8 cellular contexts compared by ENCODE assay signal in the genomic region with DNA sequence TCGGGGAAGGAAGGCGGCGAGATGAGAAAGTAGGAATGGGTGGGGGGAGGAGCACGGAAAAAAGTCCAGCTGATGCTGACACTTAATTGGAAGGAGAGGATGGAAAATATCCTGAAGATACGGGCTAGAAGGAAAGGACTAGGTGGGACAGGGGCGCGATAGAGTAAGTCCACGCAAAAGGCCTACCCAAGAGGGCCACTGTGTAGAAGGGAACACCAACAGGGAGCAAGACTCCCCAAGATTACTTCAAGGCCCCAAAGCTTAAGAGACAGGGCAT. TPM values are rescaled to one million over a fixed set of nuclear protein-coding genes. Genes with fewer than 3 reads are reported as not detected.
DNase-seq lines count a peak whose midpoint lies in the region; ATAC-seq and TF ChIP-seq lines count a peak whose summit lies in the region.

No MANE protein-coding gene starts in this region.

- H3K9ac ChIP-seq in HCT116 (ENCODE audit: low read length) (peak overlapping the region; percentile 83), skeletal muscle satellite cell (ENCODE audit: low read depth, low read length) (peak overlapping the region; percentile 98)

- H3K4me3 ChIP-seq in HCT116 (replicated peaks in 1 of 2; ENCODE audit: low read depth in 1 of 2, low read length in 2 of 2) (peak overlapping the region; percentile 85 to 92), right cardiac atrium (ENCODE audit: low read length) (peak overlapping the region; percentile 96), skeletal muscle satellite cell (ENCODE audit: low read length) (peak overlapping the region; percentile 98)

- TF ChIP-seq POLR2A in HCT116 (IDR thresholded peaks at IDR 0.05; ENCODE audit: borderline replicate concordance, extremely low read depth, insufficient read depth, insufficient read length): no peak

- H3K27me3 ChIP-seq in HCT116 (ENCODE audit: insufficient read depth, low read length): no peaks in the 10 kb centered on the region
- no peaks in the 10 kb centered on the region for H3K27me3 ChIP-seq in right cardiac atrium (ENCODE audit: control insufficient read depth, insufficient read depth)
- no peaks in the 10 kb centered on the region for H3K27me3 ChIP-seq in skeletal muscle satellite cell (ENCODE audit: control insufficient read depth, insufficient read depth, low read length)

- no peaks in the 10 kb centered on the region for H3K9me3 Mint-ChIP-seq in activated T-helper 2 cell treated with anti-CD3 and anti-CD28 coated beads, Interferon-gamma antibody, Interleukin-2, Interleukin-4, amounts not matched to agents 10 μg/mL and 5 μg/mL and 100 μg/mL, durations not matched to agents 14 hours and 24 hours and 36 hours

- peak overlapping the region; percentile 99 for H3K4me3 Mint-ChIP-seq in activated T-helper 2 cell treated with anti-CD3 and anti-CD28 coated beads, Interferon-gamma antibody, Interleukin-2, Interleukin-4, amounts not matched to agents 10 μg/mL and 5 μg/mL and 100 μg/mL, durations not matched to agents 14 hours and 24 hours and 36 hours (ENCODE audit: low read depth)

- H3K9me3 ChIP-seq in HCT116 (ENCODE audit: control insufficient read depth in 1 of 2, insufficient read depth in 1 of 2, low read depth in 1 of 2, low read length in 2 of 2): no peaks in the 10 kb centered on the region
- no peaks in the 10 kb centered on the region for H3K9me3 ChIP-seq in right cardiac atrium (ENCODE audit: control insufficient read depth, low read length)
- H3K9me3 ChIP-seq in skeletal muscle satellite cell (replicated peaks; ENCODE audit: low read length): no peaks in the 10 kb centered on the region

- CTCF ChIA-PET in HCT116 (lab: Charles Lee): no interaction called here

- H2AFZ ChIP-seq in HCT116 (ENCODE audit: low read depth, low read length, poor library complexity, severe bottlenecking): no peak overlapping the region

- DNase-seq in AG20443 (ENCODE audit: low spot score) (peak; percentile 16), HCT116 (ENCODE audit: low read depth, low spot score) (no peak), right cardiac atrium (peak in 1 of 3 donors; percentile 14), NCI-H2081 (lab: John Stamatoyannopoulos, UW) (no peak), germinal center (ENCODE audit: low spot score) (no peak), NCI-H128 (lab: John Stamatoyannopoulos, UW; ENCODE audit: unreplicated experiment) (no peak)
- no peak for DNase-seq in activated T-helper 2 cell treated with anti-CD3 and anti-CD28 coated beads, Interferon-gamma antibody, Interleukin-2, Interleukin-4, amounts not matched to agents 10 μg/mL and 5 μg/mL and 100 μg/mL, durations not matched to agents 14 hours and 24 hours and 36 hours (ENCODE audit: low spot score)

- H3K4me2 ChIP-seq in HCT116 (ENCODE audit: low read length) (peak overlapping the region; percentile 87), skeletal muscle satellite cell (ENCODE audit: low read length) (peak overlapping the region; percentile 84)

- H3K79me2 ChIP-seq in HCT116 (ENCODE audit: insufficient read depth, low read length): peaks cover 62% of the 10 kb centered on the region

- intact Hi-C loops in HCT116 (cut with micrococcal nuclease) (no loop called here), right cardiac atrium (cut with DNase I) (no loop called here)
- intact Hi-C loops in activated T-helper 2 cell treated with anti-CD3 and anti-CD28 coated beads, Interferon-gamma antibody, Interleukin-2, Interleukin-4, amounts not matched to agents 10 μg/mL and 5 μg/mL and 100 μg/mL, durations not matched to agents 14 hours and 24 hours and 36 hours (cut with micrococcal nuclease): loop anchor here (5.0 kb wide), 2 partner anchors 117 to 633 kb away; a partner anchor contains a TSS

- POLR2A ChIA-PET in HCT116 (lab: Charles Lee): interaction anchor here (2.1 kb wide), 1 partner anchor 18 kb away, joined by 5 read pairs; no protein-coding TSS in a partner anchor

- RAD21 ChIA-PET in HCT116 (lab: Charles Lee; ENCODE audit: low non-redundant PET in 1 of 2, low total read pairs in 2 of 2, uncharacterized antibody in 2 of 2, unreplicated experiment in 2 of 2): no interaction called here

- peak; percentile 20; the same call in 1 of the 2 replicates for ATAC-seq in HCT116
- ATAC-seq in right cardiac atrium: peak; percentile 13 to 72

- no peaks in the 10 kb centered on the region for H4K20me1 ChIP-seq in HCT116 (ENCODE audit: insufficient read depth)

- TF ChIP-seq CTCF in HCT116 (IDR thresholded peaks at IDR 0.05 in 2 of 3, conservative IDR thresholded peaks at IDR 0.05 in 1 of 3; ENCODE audit: borderline replicate concordance in 1 of 3, insufficient read depth in 1 of 3, low read depth in 2 of 3, low read length in 2 of 3): no peak

- H3K9me2 ChIP-seq in HCT116 (ENCODE audit: insufficient read depth): no peaks in the 10 kb centered on the region

- peak overlapping the region; percentile 92 for H3K27ac Mint-ChIP-seq in activated T-helper 2 cell treated with anti-CD3 and anti-CD28 coated beads, Interferon-gamma antibody, Interleukin-2, Interleukin-4, amounts not matched to agents 10 μg/mL and 5 μg/mL and 100 μg/mL, durations not matched to agents 14 hours and 24 hours and 36 hours

- H3K4me1 ChIP-seq in HCT116 (ENCODE audit: control insufficient read depth in 1 of 2, insufficient read depth in 2 of 2, low read length in 2 of 2) (peaks cover 9 to 17% of the 10 kb centered on the region in 2 experiments), right cardiac atrium (ENCODE audit: control insufficient read depth, insufficient read depth, low read length) (no peaks in the 10 kb centered on the region), skeletal muscle satellite cell (ENCODE audit: control insufficient read depth, insufficient read depth, low read length) (peaks cover 14% of the 10 kb centered on the region)

- H3K36me3 Mint-ChIP-seq in activated T-helper 2 cell treated with anti-CD3 and anti-CD28 coated beads, Interferon-gamma antibody, Interleukin-2, Interleukin-4, amounts not matched to agents 10 μg/mL and 5 μg/mL and 100 μg/mL, durations not matched to agents 14 hours and 24 hours and 36 hours (ENCODE audit: low read depth): peaks cover 19% of the 10 kb centered on the region

- BruUV-seq in HCT116 (replicated peaks; lab: Mats Ljungman, UMichigan): no TSS peak

- no peaks in the 10 kb centered on the region for H3K27me3 Mint-ChIP-seq in activated T-helper 2 cell treated with anti-CD3 and anti-CD28 coated beads, Interferon-gamma antibody, Interleukin-2, Interleukin-4, amounts not matched to agents 10 μg/mL and 5 μg/mL and 100 μg/mL, durations not matched to agents 14 hours and 24 hours and 36 hours (ENCODE audit: low read depth)

- WGBS in right cardiac atrium: under 1% methylated on average over 8 of the region's 8 CpGs

- H3K4me1 Mint-ChIP-seq in activated T-helper 2 cell treated with anti-CD3 and anti-CD28 coated beads, Interferon-gamma antibody, Interleukin-2, Interleukin-4, amounts not matched to agents 10 μg/mL and 5 μg/mL and 100 μg/mL, durations not matched to agents 14 hours and 24 hours and 36 hours (ENCODE audit: low read depth): peaks cover 29% of the 10 kb centered on the region

- TF ChIP-seq RAD21 in HCT116 (IDR thresholded peaks at IDR 0.05; ENCODE audit: low read depth): no peak

- H3K36me3 ChIP-seq in HCT116 (ENCODE audit: control insufficient read depth in 1 of 2, insufficient read depth in 2 of 2, low read length in 2 of 2) (peaks cover 5 to 7% of the 10 kb centered on the region in 2 experiments; a peak in 2 of 4 replicates), skeletal muscle satellite cell (ENCODE audit: insufficient read depth, low read length) (peaks cover 5% of the 10 kb centered on the region)

- H3K27ac ChIP-seq in HCT116 (ENCODE audit: low read depth, low read length): peak overlapping the region; percentile 91
- H3K27ac ChIP-seq in right cardiac atrium (ENCODE audit: low read length): peak overlapping the region; percentile 100

TF ChIP-seq in HCT116, 20 proteins besides CTCF, POLR2A, EP300 and RAD21:
- TF ChIP-seq POLR2AphosphoS5 (IDR thresholded peaks at IDR 0.05; ENCODE audit: low read depth, low read length) (no peak), ZFX (IDR thresholded peaks at IDR 0.05) (no peak), TCF7L2 (IDR thresholded peaks at IDR 0.05; ENCODE audit: borderline replicate concordance, extremely low read depth, insufficient read depth, insufficient read length) (peak; percentile 91)

RNA-seq across cellular contexts. Expression of a gene that starts 0.8 kb away (rescaled TPM):
- total RNA-seq in HCT116 (2021; ENCODE audit: unreplicated experiment) (35.8 TPM), right cardiac atrium (10 to 100 TPM; 21.8 to 28.2 (median 25.4) TPM)
- polyA plus RNA-seq in HCT116 (2012): 12.9 and 14.9 TPM in 2 replicates
- 23.2 and 26.9 TPM in 2 replicates for total RNA-seq in activated T-helper 2 cell treated with anti-CD3 and anti-CD28 coated beads, Interferon-gamma antibody, Interleukin-2, Interleukin-4, amounts not matched to agents 10 μg/mL and 5 μg/mL and 100 μg/mL, durations not matched to agents 14 hours and 24 hours and 36 hours
- 5.3 TPM for polyA plus RNA-seq in right cardiac atrium
- 24.2 and 27.6 TPM in 2 replicates for total RNA-seq in skeletal muscle satellite cell (2012; rRNA removed)
